ENCODE assay signal across 1 cellular context in the genomic region with DNA sequence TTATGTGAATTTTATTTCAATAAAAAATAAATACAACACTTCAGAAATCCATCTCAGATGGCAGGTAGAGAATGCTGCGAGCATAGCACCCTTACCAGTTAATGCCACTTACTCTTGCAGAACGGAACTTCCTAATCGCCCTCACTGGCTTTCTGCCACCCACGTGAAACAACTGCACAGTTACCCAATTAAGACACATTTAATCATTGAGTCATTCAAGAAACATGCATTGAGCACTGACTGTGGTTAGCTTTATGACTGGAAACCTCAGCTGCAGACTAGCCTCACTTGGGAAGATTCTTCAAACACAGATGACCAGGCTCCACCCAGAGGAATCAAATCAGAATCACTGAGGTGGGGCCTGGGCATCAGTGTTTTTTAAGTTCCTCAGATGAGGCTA.
TF ChIP-seq lines count a peak whose summit lies in the region.

No MANE protein-coding gene starts in this region.

TF ChIP-seq in SK-N-SH, 30 proteins besides CTCF, POLR2A, EP300 and RAD21 (continued from another document):
- TF ChIP-seq, protein P1, sequence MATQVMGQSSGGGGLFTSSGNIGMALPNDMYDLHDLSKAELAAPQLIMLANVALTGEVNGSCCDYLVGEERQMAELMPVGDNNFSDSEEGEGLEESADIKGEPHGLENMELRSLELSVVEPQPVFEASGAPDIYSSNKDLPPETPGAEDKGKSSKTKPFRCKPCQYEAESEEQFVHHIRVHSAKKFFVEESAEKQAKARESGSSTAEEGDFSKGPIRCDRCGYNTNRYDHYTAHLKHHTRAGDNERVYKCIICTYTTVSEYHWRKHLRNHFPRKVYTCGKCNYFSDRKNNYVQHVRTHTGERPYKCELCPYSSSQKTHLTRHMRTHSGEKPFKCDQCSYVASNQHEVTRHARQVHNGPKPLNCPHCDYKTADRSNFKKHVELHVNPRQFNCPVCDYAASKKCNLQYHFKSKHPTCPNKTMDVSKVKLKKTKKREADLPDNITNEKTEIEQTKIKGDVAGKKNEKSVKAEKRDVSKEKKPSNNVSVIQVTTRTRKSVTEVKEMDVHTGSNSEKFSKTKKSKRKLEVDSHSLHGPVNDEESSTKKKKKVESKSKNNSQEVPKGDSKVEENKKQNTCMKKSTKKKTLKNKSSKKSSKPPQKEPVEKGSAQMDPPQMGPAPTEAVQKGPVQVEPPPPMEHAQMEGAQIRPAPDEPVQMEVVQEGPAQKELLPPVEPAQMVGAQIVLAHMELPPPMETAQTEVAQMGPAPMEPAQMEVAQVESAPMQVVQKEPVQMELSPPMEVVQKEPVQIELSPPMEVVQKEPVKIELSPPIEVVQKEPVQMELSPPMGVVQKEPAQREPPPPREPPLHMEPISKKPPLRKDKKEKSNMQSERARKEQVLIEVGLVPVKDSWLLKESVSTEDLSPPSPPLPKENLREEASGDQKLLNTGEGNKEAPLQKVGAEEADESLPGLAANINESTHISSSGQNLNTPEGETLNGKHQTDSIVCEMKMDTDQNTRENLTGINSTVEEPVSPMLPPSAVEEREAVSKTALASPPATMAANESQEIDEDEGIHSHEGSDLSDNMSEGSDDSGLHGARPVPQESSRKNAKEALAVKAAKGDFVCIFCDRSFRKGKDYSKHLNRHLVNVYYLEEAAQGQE (IDR thresholded peaks at IDR 0.05; ENCODE audit: low read depth, low read length) = no peak
- peak; percentile 35; the same call in 1 of the 2 replicates for TF ChIP-seq TEAD4 (IDR thresholded peaks at IDR 0.05; ENCODE audit: borderline replicate concordance, insufficient read depth)
- TF ChIP-seq TCF12 (IDR thresholded peaks at IDR 0.05) = peak; percentile 60
- TF ChIP-seq, protein P2, sequence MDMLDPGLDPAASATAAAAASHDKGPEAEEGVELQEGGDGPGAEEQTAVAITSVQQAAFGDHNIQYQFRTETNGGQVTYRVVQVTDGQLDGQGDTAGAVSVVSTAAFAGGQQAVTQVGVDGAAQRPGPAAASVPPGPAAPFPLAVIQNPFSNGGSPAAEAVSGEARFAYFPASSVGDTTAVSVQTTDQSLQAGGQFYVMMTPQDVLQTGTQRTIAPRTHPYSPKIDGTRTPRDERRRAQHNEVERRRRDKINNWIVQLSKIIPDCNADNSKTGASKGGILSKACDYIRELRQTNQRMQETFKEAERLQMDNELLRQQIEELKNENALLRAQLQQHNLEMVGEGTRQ (IDR thresholded peaks at IDR 0.05; ENCODE audit: borderline replicate concordance, low read depth, low read length) = no peak
- no peak; the same call in 1 of the 2 replicates for TF ChIP-seq POLR2AphosphoS5 (IDR thresholded peaks at IDR 0.05; ENCODE audit: low read depth, low read length)
- no peak for TF ChIP-seq FOXJ3 (CRISPR knock-in tag; IDR thresholded peaks at IDR 0.05)
- TF ChIP-seq CHD2 (IDR thresholded peaks at IDR 0.05; ENCODE audit: low read length, partially characterized antibody) = no peak
- peak; percentile 75 for TF ChIP-seq NFIC (IDR thresholded peaks at IDR 0.05; ENCODE audit: borderline replicate concordance)
- peak; percentile 77 for TF ChIP-seq JUND (IDR thresholded peaks at IDR 0.05)
- no peak for TF ChIP-seq ELF1 (IDR thresholded peaks at IDR 0.05)
- no peak for TF ChIP-seq MXI1 (IDR thresholded peaks at IDR 0.05; ENCODE audit: low read depth, low read length)
- TF ChIP-seq SMC3 (IDR thresholded peaks at IDR 0.05; ENCODE audit: low read depth, low read length) = no peak
- TF ChIP-seq, protein P3, sequence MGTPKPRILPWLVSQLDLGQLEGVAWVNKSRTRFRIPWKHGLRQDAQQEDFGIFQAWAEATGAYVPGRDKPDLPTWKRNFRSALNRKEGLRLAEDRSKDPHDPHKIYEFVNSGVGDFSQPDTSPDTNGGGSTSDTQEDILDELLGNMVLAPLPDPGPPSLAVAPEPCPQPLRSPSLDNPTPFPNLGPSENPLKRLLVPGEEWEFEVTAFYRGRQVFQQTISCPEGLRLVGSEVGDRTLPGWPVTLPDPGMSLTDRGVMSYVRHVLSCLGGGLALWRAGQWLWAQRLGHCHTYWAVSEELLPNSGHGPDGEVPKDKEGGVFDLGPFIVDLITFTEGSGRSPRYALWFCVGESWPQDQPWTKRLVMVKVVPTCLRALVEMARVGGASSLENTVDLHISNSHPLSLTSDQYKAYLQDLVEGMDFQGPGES (IDR thresholded peaks at IDR 0.05; ENCODE audit: low read depth, low read length) = no peak
- no peak for TF ChIP-seq YY1 (IDR thresholded peaks at IDR 0.05; ENCODE audit: low read depth)
- TF ChIP-seq NRF1 (IDR thresholded peaks at IDR 0.05; ENCODE audit: low read depth, low read length) = no peak
- TF ChIP-seq TAF1 (IDR thresholded peaks at IDR 0.05; ENCODE audit: borderline replicate concordance, low read depth, low read length) = no peak
- TF ChIP-seq GATA2 (CRISPR knock-in tag; IDR thresholded peaks at IDR 0.05) = no peak
- TF ChIP-seq SIN3A (IDR thresholded peaks at IDR 0.05; ENCODE audit: borderline replicate concordance, low read depth, low read length) = no peak; the same call in 1 of the 2 replicates
- TF ChIP-seq FOSL2 (IDR thresholded peaks at IDR 0.05; ENCODE audit: borderline replicate concordance, low read depth) = peak; percentile 63; the same call in 1 of the 2 replicates
